In the genomic region with DNA sequence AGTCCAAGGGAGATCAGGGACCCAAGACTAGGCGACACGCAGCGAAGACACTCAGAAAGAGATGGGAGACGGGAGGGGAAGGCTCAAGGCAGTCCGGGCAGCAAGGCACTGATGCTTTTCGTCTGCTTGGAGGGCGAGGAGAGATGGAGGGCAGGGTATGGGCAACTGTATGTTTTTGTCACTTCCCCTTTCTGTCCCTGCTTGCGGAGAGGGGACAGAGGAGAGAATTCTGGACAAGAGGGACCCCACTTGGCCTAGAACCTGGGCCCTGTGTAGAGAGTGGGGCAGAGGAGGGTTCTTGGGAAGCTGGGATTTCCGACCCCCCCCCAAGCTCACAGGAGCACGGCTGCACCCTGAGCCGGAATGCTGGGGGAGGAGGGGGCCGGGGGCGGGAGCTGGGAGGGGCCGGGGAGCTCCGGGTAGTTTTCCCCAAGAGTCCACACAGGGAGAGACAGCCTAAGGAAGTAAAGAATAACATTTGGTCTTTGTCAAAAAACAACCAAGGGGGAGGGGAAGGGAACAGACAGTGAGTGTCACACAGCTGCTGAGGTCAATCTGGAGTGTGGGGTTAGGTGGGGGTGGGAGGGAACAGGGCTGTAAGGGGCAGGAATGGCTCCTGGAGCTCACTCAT, we compare ENCODE assay signal across 9 cellular contexts. TPM values are rescaled to one million over a fixed set of nuclear protein-coding genes. Genes with fewer than 3 reads are reported as not detected.
DNase-seq lines count a peak whose midpoint lies in the region; ATAC-seq and TF ChIP-seq lines count a peak whose summit lies in the region.
"Had no signal": no experiment of that assay in that cellular context is flagged by ENCODE, and none has a peak within 500 bp of the region (broad histone marks: within the 10 kb centered on the region; RNA-seq: fewer than 3 reads in every experiment).

No MANE protein-coding gene starts in this region.

- H3K27ac Mint-ChIP-seq in MCF 10A (ENCODE audit: low read depth, unreplicated experiment): no peak overlapping the region

- H3K36me3 ChIP-seq in BJ (ENCODE audit: control insufficient read depth, insufficient read depth, low read length) (peaks cover 20% of the 10 kb centered on the region), mucosa of descending colon (ENCODE audit: low read depth) (peaks cover 8% of the 10 kb centered on the region)

- CTCF ChIA-PET in BJ (lab: Yijun Ruan, JAX): interaction anchor here (0.6 to 6.0 kb wide), 8 partner anchors 11 to 107 kb away, joined by 3 to 42 read pairs (median 4); partner anchors contain the start of genes GIGYF1 and PCOLCE
- CTCF ChIA-PET in MCF 10A (lab: Yijun Ruan, JAX): interaction anchor here (0.6 to 1.7 kb wide), 12 partner anchors 19 to 141 kb away, joined by 3 to 11 read pairs (median 4); no protein-coding TSS in a partner anchor

- H3K4me3 Mint-ChIP-seq in MCF 10A (ENCODE audit: unreplicated experiment): peak overlapping the region; percentile 92

- intact Hi-C loops in MCF 10A (cut with micrococcal nuclease): no loop called here
- intact Hi-C loops in mucosa of descending colon (cut with DNase I, micrococcal nuclease): no loop called here

- peaks cover 31% of the 10 kb centered on the region for H3K4me1 ChIP-seq in mucosa of descending colon (ENCODE audit: low read depth)

- H3K36me3 Mint-ChIP-seq in MCF 10A (ENCODE audit: insufficient read depth, unreplicated experiment): peaks cover 17% of the 10 kb centered on the region

- no peaks in the 10 kb centered on the region for H3K27me3 ChIP-seq in BJ (ENCODE audit: control insufficient read depth, insufficient read depth, low read length)

- H3K27me3 Mint-ChIP-seq in MCF 10A (ENCODE audit: insufficient read depth, unreplicated experiment): no peaks in the 10 kb centered on the region

- TF ChIP-seq CTCF in BJ (IDR thresholded peaks at IDR 0.05; ENCODE audit: insufficient read depth, low read depth, low read length) (no peak), MCF 10A (IDR thresholded peaks at IDR 0.05; ENCODE audit: unreplicated experiment) (no peak), mucosa of descending colon (IDR thresholded peaks at IDR 0.05) (no peak)

- ATAC-seq in mucosa of descending colon (no peak), GM18520 (IDR thresholded peaks at IDR 0.05; ENCODE audit: unreplicated experiment) (no peak), GM19455 (IDR thresholded peaks at IDR 0.05; ENCODE audit: unreplicated experiment) (no peak)

- POLR2A ChIA-PET in BJ (lab: Charles Lee) (interaction anchor here (0.6 to 1.8 kb wide), 2 partner anchors 15 to 18 kb away, joined by 3 to 7 read pairs; partner anchors contain the start of gene PCOLCE), MCF 10A (lab: Yijun Ruan, JAX) (interaction anchor here (0.6 to 4.8 kb wide), 14 partner anchors 17 to 291 kb away, joined by 3 to 49 read pairs (median 6); partner anchors contain the start of genes AGFG2, GIGYF1, MEPCE and MOSPD3)

- no peaks in the 10 kb centered on the region for H3K9me3 ChIP-seq in mucosa of descending colon

- H3K4me1 Mint-ChIP-seq in MCF 10A (ENCODE audit: insufficient read depth, unreplicated experiment): peaks cover 13% of the 10 kb centered on the region

- H3K4me3 ChIP-seq in BJ (ENCODE audit: low read depth, low read length) (peak overlapping the region; percentile 98), mucosa of descending colon (no peak overlapping the region)

- DNase-seq in BJ (ENCODE audit: low read depth): no peak
- peak; percentile 92 for DNase-seq in LHCN-M2 (ENCODE audit: low read depth)
- DNase-seq in MCF 10A (ENCODE audit: unreplicated experiment): no peak
- peak in 2 of 3 donors; percentile 45 to 53 for DNase-seq in mucosa of descending colon
- DNase-seq in DMS153 treated with DMSO at 0.1 percent for 48 hours (lab: John Stamatoyannopoulos, UW; ENCODE audit: unreplicated experiment): no peak
- DNase-seq in stimulated activated CD4-positive, alpha-beta T cell treated with anti-CD3 and anti-CD28 coated beads, Interleukin-2, amount 100 ng/mL, for 48 hours: no peak

- no TSS peak for BruUV-seq in MCF 10A (replicated peaks; lab: Mats Ljungman, UMichigan)

- H3K9me3 Mint-ChIP-seq in MCF 10A (ENCODE audit: unreplicated experiment): no peaks in the 10 kb centered on the region

RNA-seq across cellular contexts. Expression of gene LRCH4, which starts 1.8 kb away (rescaled TPM):
- 9.1 and 20.0 TPM in 2 replicates for polyA plus RNA-seq in BJ (2011; rRNA removed)
- 15.5 and 23.0 TPM in 2 replicates for polyA minus RNA-seq in BJ (2011; rRNA and poly(A)+ RNA removed)
- 81.4 and 92.0 TPM in 2 replicates for total RNA-seq in LHCN-M2 (2014; rRNA removed)
- polyA plus RNA-seq in LHCN-M2 (2012): 23.2 TPM
- total RNA-seq in MCF 10A (2022): 21.4 and 22.3 TPM in 2 replicates
- total RNA-seq in mucosa of descending colon: 10 to 100 TPM; 57.2 to 71.0 (median 63.9) TPM

RNA-seq across cellular contexts. Expression of gene FBXO24, which starts 2.0 kb away (rescaled TPM):
- 0.33 and 0.40 TPM in 2 replicates for polyA plus RNA-seq in BJ (2011; rRNA removed)
- polyA minus RNA-seq in BJ (2011; rRNA and poly(A)+ RNA removed): 0.98 and 1.2 TPM in 2 replicates
- total RNA-seq in LHCN-M2 (2014; rRNA removed): 0.38 and 0.92 TPM in 2 replicates
- polyA plus RNA-seq in LHCN-M2 (2012): 0.22 TPM
- total RNA-seq in MCF 10A (2022): 0.37 and 1.1 TPM in 2 replicates
- total RNA-seq in mucosa of descending colon: 1 to 10 TPM in 1 of 3 donors, under 1 TPM in 2; 0.48 to 1.1 (median 0.66) TPM

RNA-seq across cellular contexts. Expression of gene SAP25, which starts 10.5 kb away (rescaled TPM):
- 0.20 and 0.34 TPM in 2 replicates for polyA plus RNA-seq in BJ (2011; rRNA removed)
- polyA minus RNA-seq in BJ (2011; rRNA and poly(A)+ RNA removed): not detected in 2 replicates
- total RNA-seq in LHCN-M2 (2014; rRNA removed) (2.4 TPM in 1 of 2 replicates, not detected in the other), MCF 10A (2022) (1.2 and 2.9 TPM in 2 replicates), mucosa of descending colon (1 to 10 TPM; 2.8 to 4.3 (median 3.5) TPM)
- polyA plus RNA-seq in LHCN-M2 (2012): not detected
- total RNA-seq: renal cortical epithelial cell had no signal

RNA-seq across cellular contexts. Expression of gene PCOLCE, which starts 18.0 kb away (rescaled TPM):
- 173 and 433 TPM in 2 replicates for polyA plus RNA-seq in BJ (2011; rRNA removed)
- polyA minus RNA-seq in BJ (2011; rRNA and poly(A)+ RNA removed): 38.8 and 47.4 TPM in 2 replicates
- total RNA-seq in LHCN-M2 (2014; rRNA removed) (4.7 and 5.2 TPM in 2 replicates), MCF 10A (2022) (2.0 and 3.6 TPM in 2 replicates), mucosa of descending colon (10 to 100 TPM in 2 of 3 donors, 1 to 10 TPM in 1; 6.1 to 47.9 (median 18.9) TPM)
- 5.1 TPM for polyA plus RNA-seq in LHCN-M2 (2012)

RNA-seq across cellular contexts. Expression of gene MOSPD3, which starts 28.2 kb away (rescaled TPM):
- polyA plus RNA-seq in BJ (2011; rRNA removed): 5.2 and 15.0 TPM in 2 replicates
- polyA minus RNA-seq in BJ (2011; rRNA and poly(A)+ RNA removed): 2.3 and 5.5 TPM in 2 replicates
- total RNA-seq in LHCN-M2 (2014; rRNA removed) (15.8 and 21.5 TPM in 2 replicates), MCF 10A (2022) (5.2 and 7.4 TPM in 2 replicates), mucosa of descending colon (10 to 100 TPM; 11.9 to 17.2 (median 14.4) TPM)
- polyA plus RNA-seq in LHCN-M2 (2012): 39.9 TPM

Comparison
In these comparisons a context has a peak if more than half of its experiments do, and no peak if none do; other contexts are left out.
1. DNase-seq: peak in LHCN-M2 (single experiment) and mucosa of descending colon (2 of 3); none in BJ (single experiment), MCF 10A (single experiment), DMS153 treated with DMSO at 0.1 percent for 48 hours (single experiment) and stimulated activated CD4-positive, alpha-beta T cell treated with anti-CD3 and anti-CD28 coated beads, Interleukin-2, amount 100 ng/mL, for 48 hours (0 of 2).